ENCODE assay signal across 15 cellular contexts in the genomic region with DNA sequence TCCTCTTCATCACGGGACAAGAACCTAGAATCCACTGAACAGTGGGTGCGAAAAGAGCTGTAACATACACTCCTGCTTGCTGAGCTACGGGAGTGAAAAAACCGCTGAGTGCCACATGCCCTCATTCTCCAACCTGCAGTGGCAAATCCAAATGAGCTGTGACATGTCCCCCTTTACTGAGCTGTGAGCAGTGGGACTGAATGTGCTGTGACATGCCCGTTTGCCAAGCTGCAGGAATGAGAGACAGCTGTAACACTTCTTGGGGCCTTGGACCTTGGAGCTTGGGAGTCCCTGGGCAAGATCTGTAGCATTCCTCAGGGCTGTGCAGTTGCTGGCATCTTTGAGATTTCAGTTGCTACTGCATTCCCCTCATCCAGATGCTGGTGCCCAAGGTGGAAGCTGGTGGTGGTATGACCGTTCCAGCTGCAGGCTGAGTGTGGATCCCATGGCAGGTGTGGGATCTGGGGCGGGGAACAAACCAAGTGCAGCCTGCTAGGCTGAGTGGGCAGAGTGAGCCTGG.
DNase-seq lines count a peak whose midpoint lies in the region; TF ChIP-seq lines count a peak whose summit lies in the region.
"Had no signal": no experiment of that assay in that cellular context is flagged by ENCODE, and none has a peak within 500 bp of the region (broad histone marks: within the 10 kb centered on the region; RNA-seq: fewer than 3 reads in every experiment).

No MANE protein-coding gene starts in this region.

- no peak overlapping the region for H3K4ac ChIP-seq in trophoblast cell (ENCODE audit: low read depth, low read length)

- no peaks in the 10 kb centered on the region for H3K79me2 ChIP-seq in trophoblast cell (ENCODE audit: control insufficient read depth, insufficient read depth, low read length, poor library complexity)

- H3K4me3 ChIP-seq in epithelial cell of esophagus (ENCODE audit: low read length) (no peak overlapping the region), trophoblast cell (ENCODE audit: low read depth, low read length) (peak overlapping the region; percentile 5)
- H3K4me3 ChIP-seq: BLaER1, GM23338 had no signal

- H3K14ac ChIP-seq in trophoblast cell (ENCODE audit: low read length), result peak overlapping the region; percentile 12

- no peak overlapping the region for H4K8ac ChIP-seq in trophoblast cell (ENCODE audit: low read depth, low read length)

- no peak overlapping the region for H3K9ac ChIP-seq in trophoblast cell (ENCODE audit: low read length)
- H3K9ac ChIP-seq: BLaER1 had no signal

- no peak overlapping the region for H3K23ac ChIP-seq in trophoblast cell (ENCODE audit: low read length)

- H3K79me1 ChIP-seq in trophoblast cell (ENCODE audit: low read length), result no peaks in the 10 kb centered on the region

- H2AK5ac ChIP-seq in trophoblast cell (ENCODE audit: low read length), result no peak overlapping the region

- H4K12ac ChIP-seq in trophoblast cell (ENCODE audit: low read depth, low read length), result no peak overlapping the region

- H3K4me2 ChIP-seq in trophoblast cell (ENCODE audit: low read length), result no peak overlapping the region
- H3K4me2 ChIP-seq: BLaER1, GM23338 had no signal

- no peak overlapping the region for H2BK12ac ChIP-seq in trophoblast cell (ENCODE audit: low read length)

- H3K36me3 ChIP-seq in trophoblast cell (ENCODE audit: control insufficient read depth in 1 of 2, insufficient read depth in 2 of 2, low read length in 2 of 2), result no peaks in the 10 kb centered on the region
- H3K36me3 ChIP-seq: BLaER1 had no signal

- no CpG with 5 or more reads among the region's 7 CpGs for WGBS in trophoblast cell (ENCODE audit: extremely low coverage, insufficient coverage, insufficient read length)

- no peak overlapping the region for H2BK120ac ChIP-seq in trophoblast cell (ENCODE audit: insufficient read depth, low read length, poor library complexity)

- no peaks in the 10 kb centered on the region for H3K27me3 ChIP-seq in trophoblast cell (ENCODE audit: insufficient read depth, low read length)
- H3K27me3 ChIP-seq: BLaER1 had no signal

- H3K27ac ChIP-seq in trophoblast cell (ENCODE audit: low read depth, low read length) (no peak overlapping the region), substantia nigra (ENCODE audit: low read depth, low read length, poor library complexity, severe bottlenecking) (no peak overlapping the region)
- H3K27ac ChIP-seq: BLaER1 had no signal

- peak; percentile 43 for DNase-seq in NCI-H2171 treated with DMSO at 0.1 percent for 48 hours (lab: John Stamatoyannopoulos, UW)
- no peak for DNase-seq in NCI-H2171 (lab: John Stamatoyannopoulos, UW)
- DNase-seq in epithelial cell of esophagus (ENCODE audit: low read depth), result peak; percentile 52
- DNase-seq in trophoblast cell, result peak; percentile 58 to 72
- DNase-seq in NCI-H1417 treated with DMSO at 0.1 percent for 48 hours (lab: John Stamatoyannopoulos, UW), result no peak
- DNase-seq in OCI-M1 (lab: John Stamatoyannopoulos, UW), result no peak
- no peak for DNase-seq in substantia nigra (lab: John Stamatoyannopoulos, UW)
- DNase-seq: 8988T; CD4-positive, alpha-beta memory T cell; DMS153; DMS79; GDM1; H7 had no signal

- no peak for TF ChIP-seq CTCF in epithelial cell of esophagus (IDR thresholded peaks at IDR 0.05; ENCODE audit: insufficient read depth, low read depth, low read length, missing control alignments)

- H3K4me1 ChIP-seq in trophoblast cell (ENCODE audit: control insufficient read depth in 1 of 2, insufficient read depth in 2 of 2, low read length in 2 of 2), result peaks cover 5 to 8% of the 10 kb centered on the region in 2 experiments

- peaks cover 4% of the 10 kb centered on the region for H3K9me3 ChIP-seq in trophoblast cell (ENCODE audit: insufficient read depth, low read depth, low read length)

- H4K91ac ChIP-seq in trophoblast cell (ENCODE audit: low read depth, low read length), result peak overlapping the region; percentile 16

- no peak overlapping the region for H3K18ac ChIP-seq in trophoblast cell (ENCODE audit: low read length)

- no peak overlapping the region for H2BK5ac ChIP-seq in trophoblast cell (ENCODE audit: low read depth, low read length, poor library complexity)

- H2AFZ ChIP-seq in trophoblast cell (ENCODE audit: insufficient read depth, low read length, poor library complexity), result no peak overlapping the region
- H2AFZ ChIP-seq: GM23338 had no signal

Comparison
In these comparisons a context has a peak if more than half of its experiments do, and no peak if none do; other contexts are left out.
1. DNase-seq: peak in NCI-H2171 treated with DMSO at 0.1 percent for 48 hours (single experiment), epithelial cell of esophagus (single experiment) and trophoblast cell (2 of 2); none in NCI-H2171 (single experiment), NCI-H1417 treated with DMSO at 0.1 percent for 48 hours (single experiment), OCI-M1 (single experiment) and substantia nigra (0 of 49).